8 cellular contexts compared by ENCODE assay signal in the genomic region with DNA sequence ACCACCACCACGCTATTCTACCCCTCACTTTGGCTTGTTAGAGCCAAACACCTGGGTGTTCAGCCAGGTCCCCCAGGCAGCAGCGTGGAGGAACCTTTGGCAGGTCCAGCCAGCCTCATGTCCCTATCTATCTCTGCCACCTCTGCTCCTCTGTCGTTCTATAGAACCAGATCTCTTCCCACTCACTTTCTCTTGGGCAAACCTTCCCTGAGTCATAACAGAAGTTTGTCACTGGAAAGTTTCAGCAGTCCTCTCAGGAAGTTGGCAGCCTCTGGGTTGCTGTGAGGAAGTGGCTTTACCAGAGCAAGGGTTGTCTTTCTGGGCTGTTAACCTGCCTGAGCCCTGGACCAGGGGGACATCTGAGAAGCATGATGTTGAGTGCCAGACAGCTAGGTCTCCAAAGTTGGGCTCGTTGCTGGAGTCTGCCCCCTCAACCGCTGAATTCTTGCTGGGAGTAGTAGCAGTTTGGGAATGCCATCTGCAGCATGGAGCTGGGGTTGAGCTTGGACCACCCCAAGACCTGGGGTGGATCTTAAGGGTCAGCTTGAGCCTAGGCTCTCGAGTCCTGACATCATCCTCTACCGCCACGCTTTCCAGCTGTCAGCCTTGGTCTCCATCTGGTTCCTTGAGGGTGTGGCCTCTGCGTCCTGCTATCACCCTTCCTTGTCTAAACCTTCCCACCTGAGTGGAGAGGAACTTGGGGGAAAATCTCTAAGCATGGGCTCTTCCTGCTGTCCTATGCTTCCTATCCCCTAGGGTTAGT. TPM values are rescaled to one million over a fixed set of nuclear protein-coding genes. Genes with fewer than 3 reads are reported as not detected.
DNase-seq lines count a peak whose midpoint lies in the region; ATAC-seq and TF ChIP-seq lines count a peak whose summit lies in the region.

No MANE protein-coding gene starts in this region.

- no peaks in the 10 kb centered on the region for H3K27me3 Mint-ChIP-seq in CD8-positive, alpha-beta memory T cell
- H3K27me3 Mint-ChIP-seq in WTC11 (ENCODE audit: low read depth) (no peaks in the 10 kb centered on the region), nephron progenitor cell (ENCODE audit: low read depth, poor library complexity) (peaks cover 5% of the 10 kb centered on the region)

- peak overlapping the region; percentile 82 to 97 (median 93) for H3K4me3 Mint-ChIP-seq in CD8-positive, alpha-beta memory T cell
- H3K4me3 Mint-ChIP-seq in WTC11 (peak overlapping the region; percentile 85), nephron progenitor cell (peak overlapping the region; percentile 85)

- H3K4me1 Mint-ChIP-seq in CD8-positive, alpha-beta memory T cell: peaks cover 75 to 82% (median 80%) of the 10 kb centered on the region in 3 donors
- H3K4me1 Mint-ChIP-seq in WTC11 (peaks cover 41% of the 10 kb centered on the region), nephron progenitor cell (peaks cover 76% of the 10 kb centered on the region)

- H3K27ac ChIP-seq in CD8-positive, alpha-beta memory T cell (ENCODE audit: low read depth, low read length): peak overlapping the region; percentile 86
- peak overlapping the region; percentile 99 for H3K27ac ChIP-seq in esophagus (ENCODE audit: low read depth in 2 of 2, low read length in 1 of 2)

- POLR2A ChIA-PET in CD8-positive, alpha-beta memory T cell (lab: Charles Lee): interaction anchor here (0.7 to 8.3 kb wide), 5 partner anchors 10 to 99 kb away, joined by 3 to 104 read pairs (median 5); partner anchors contain the start of gene CD52
- POLR2A ChIA-PET in WTC11 (lab: Charles Lee): interaction anchor here (0.8 to 1.3 kb wide), 3 partner anchors 12 to 184 kb away, joined by 3 to 6 read pairs (median 6); partner anchors contain the start of gene CATSPER4
- POLR2A ChIA-PET in HEK293T (lab: Yijun Ruan, JAX): interaction anchor here (1.0 to 1.1 kb wide), 2 partner anchors 12 to 131 kb away, joined by 3 read pairs; no protein-coding TSS in a partner anchor

- DNase-seq in CD8-positive, alpha-beta memory T cell: no peak
- no peak for DNase-seq in Jurkat, Clone E6-1 (ENCODE audit: low read depth, low spot score)
- no peak for DNase-seq in WTC11 (ENCODE audit: low spot score)
- peak; percentile 6 for DNase-seq in nephron progenitor cell
- DNase-seq in mesenteric fat pad (ENCODE audit: low spot score): no peak
- DNase-seq in HEK293T (ENCODE audit: extremely low spot score): no peak

- peaks cover 13% of the 10 kb centered on the region for H3K36me3 ChIP-seq in CD8-positive, alpha-beta memory T cell (ENCODE audit: insufficient read depth, low read length)
- peaks cover 0 to 17% of the 10 kb centered on the region in 2 donors for H3K36me3 ChIP-seq in esophagus (ENCODE audit: control insufficient read depth in 2 of 2, insufficient read depth in 2 of 2, low read length in 1 of 2)

- H3K9me3 ChIP-seq in CD8-positive, alpha-beta memory T cell (ENCODE audit: low read length): no peaks in the 10 kb centered on the region
- no peaks in the 10 kb centered on the region for H3K9me3 ChIP-seq in esophagus (ENCODE audit: control insufficient read depth in 2 of 2, insufficient read depth in 1 of 2, low read depth in 1 of 2, low read length in 1 of 2)

- ATAC-seq in WTC11 (peak; percentile 5), HG03432 (IDR thresholded peaks at IDR 0.05; ENCODE audit: unreplicated experiment) (no peak)

- 21 to 27% methylated on average over 9 of the region's 9 CpGs for WGBS in esophagus, 2 donors

- peak overlapping the region; percentile 85 for H3K4me3 ChIP-seq in CD8-positive, alpha-beta memory T cell (ENCODE audit: low read length)
- H3K4me3 ChIP-seq in Jurkat, Clone E6-1 (ENCODE audit: low read length): peak overlapping the region; percentile 76
- peak overlapping the region; percentile 88 to 90 for H3K4me3 ChIP-seq in esophagus (ENCODE audit: low read depth in 1 of 2, low read length in 2 of 2)

- peak overlapping the region; percentile 80 to 99 (median 96) for H3K27ac Mint-ChIP-seq in CD8-positive, alpha-beta memory T cell
- H3K27ac Mint-ChIP-seq in WTC11: peak overlapping the region; percentile 78
- peak overlapping the region; percentile 89 for H3K27ac Mint-ChIP-seq in nephron progenitor cell

- peaks cover 8 to 49% (median 20%) of the 10 kb centered on the region in 3 donors for H3K36me3 Mint-ChIP-seq in CD8-positive, alpha-beta memory T cell
- H3K36me3 Mint-ChIP-seq in WTC11 (peaks cover 45% of the 10 kb centered on the region), nephron progenitor cell (ENCODE audit: low read depth) (peaks cover 42% of the 10 kb centered on the region)

- TF ChIP-seq CTCF in WTC11 (IDR thresholded peaks at IDR 0.05) (no peak), nephron progenitor cell (IDR thresholded peaks at IDR 0.05) (no peak)

- peaks cover 79% of the 10 kb centered on the region for H3K4me1 ChIP-seq in CD8-positive, alpha-beta memory T cell (ENCODE audit: insufficient read depth, low read length)
- H3K4me1 ChIP-seq in esophagus (ENCODE audit: control insufficient read depth in 2 of 2, insufficient read depth in 2 of 2, low read length in 1 of 2): peaks cover 0 to 47% of the 10 kb centered on the region in 2 donors

- H3K27me3 ChIP-seq in CD8-positive, alpha-beta memory T cell (ENCODE audit: insufficient read depth, low read length, poor library complexity, severe bottlenecking): no peaks in the 10 kb centered on the region
- no peaks in the 10 kb centered on the region for H3K27me3 ChIP-seq in esophagus (ENCODE audit: control insufficient read depth in 1 of 2, insufficient read depth in 2 of 2, low read length in 2 of 2)

- H3K9me3 Mint-ChIP-seq in CD8-positive, alpha-beta memory T cell: no peaks in the 10 kb centered on the region
- no peaks in the 10 kb centered on the region for H3K9me3 Mint-ChIP-seq in WTC11
- H3K9me3 Mint-ChIP-seq in nephron progenitor cell: no peaks in the 10 kb centered on the region

- CTCF ChIA-PET in CD8-positive, alpha-beta memory T cell (lab: Charles Lee): interaction anchor here (0.6 to 21.9 kb wide), 11 partner anchors 8 to 118 kb away, joined by 3 to 840 read pairs (median 4); partner anchors contain the start of genes CD52, CEP85 and UBXN11
- CTCF ChIA-PET in WTC11 (lab: Charles Lee): interaction anchor here (0.6 to 11.1 kb wide), 31 partner anchors 8 to 253 kb away, joined by 3 to 306 read pairs (median 4); partner anchors contain the start of genes CATSPER4, CD52, CEP85 and CNKSR1
- CTCF ChIA-PET in HEK293T (lab: Yijun Ruan, JAX): interaction anchor here (1.0 to 1.7 kb wide), 6 partner anchors 9 to 138 kb away, joined by 3 to 8 read pairs (median 4); partner anchors contain the start of gene CD52

TF ChIP-seq in WTC11, 78 proteins besides CTCF, POLR2A, EP300 and RAD21 (continues in another document):
- TF ChIP-seq E2F5 (CRISPR knock-in tag; IDR thresholded peaks at IDR 0.05): no peak
- TF ChIP-seq NFATC4 (CRISPR knock-in tag; IDR thresholded peaks at IDR 0.05): no peak
- TF ChIP-seq, protein P1, sequence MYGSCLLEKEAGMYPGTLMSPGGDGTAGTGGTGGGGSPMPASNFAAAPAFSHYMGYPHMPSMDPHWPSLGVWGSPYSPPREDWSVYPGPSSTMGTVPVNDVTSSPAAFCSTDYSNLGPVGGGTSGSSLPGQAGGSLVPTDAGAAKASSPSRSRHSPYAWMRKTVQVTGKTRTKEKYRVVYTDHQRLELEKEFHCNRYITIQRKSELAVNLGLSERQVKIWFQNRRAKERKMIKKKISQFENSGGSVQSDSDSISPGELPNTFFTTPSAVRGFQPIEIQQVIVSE (CRISPR knock-in tag; IDR thresholded peaks at IDR 0.05; ENCODE audit: borderline replicate concordance): no peak

TF ChIP-seq in HEK293T, 16 proteins besides CTCF, POLR2A, EP300 and RAD21 (continues in another document):
- TF ChIP-seq FOXA1 (IDR thresholded peaks at IDR 0.05) (no peak), NFRKB (IDR thresholded peaks at IDR 0.05) (no peak), ZNF384 (IDR thresholded peaks at IDR 0.05) (no peak), CTBP1 (IDR thresholded peaks at IDR 0.05; ENCODE audit: borderline replicate concordance) (no peak), L3MBTL2 (conservative IDR thresholded peaks at IDR 0.05) (no peak), ARNT (IDR thresholded peaks at IDR 0.05) (no peak), TARDBP (IDR thresholded peaks at IDR 0.05) (no peak), SP1 (IDR thresholded peaks at IDR 0.05) (no peak), LEF1 (IDR thresholded peaks at IDR 0.05; ENCODE audit: borderline replicate concordance) (no peak), FOXK2 (IDR thresholded peaks at IDR 0.05) (no peak), BHLHE40 (IDR thresholded peaks at IDR 0.05; ENCODE audit: borderline replicate concordance) (no peak), HDGF (IDR thresholded peaks at IDR 0.05; ENCODE audit: borderline replicate concordance) (no peak)
- TF ChIP-seq, protein P2, sequence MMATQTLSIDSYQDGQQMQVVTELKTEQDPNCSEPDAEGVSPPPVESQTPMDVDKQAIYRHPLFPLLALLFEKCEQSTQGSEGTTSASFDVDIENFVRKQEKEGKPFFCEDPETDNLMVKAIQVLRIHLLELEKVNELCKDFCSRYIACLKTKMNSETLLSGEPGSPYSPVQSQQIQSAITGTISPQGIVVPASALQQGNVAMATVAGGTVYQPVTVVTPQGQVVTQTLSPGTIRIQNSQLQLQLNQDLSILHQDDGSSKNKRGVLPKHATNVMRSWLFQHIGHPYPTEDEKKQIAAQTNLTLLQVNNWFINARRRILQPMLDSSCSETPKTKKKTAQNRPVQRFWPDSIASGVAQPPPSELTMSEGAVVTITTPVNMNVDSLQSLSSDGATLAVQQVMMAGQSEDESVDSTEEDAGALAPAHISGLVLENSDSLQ (IDR thresholded peaks at IDR 0.05): no peak

RNA-seq across cellular contexts. Expression of gene SH3BGRL3, which starts 0.9 kb away (rescaled TPM):
- total RNA-seq in CD8-positive, alpha-beta memory T cell: 100 to 1,000 TPM; 447 to 472 TPM
- 1,786 TPM for polyA plus RNA-seq in CD8-positive, alpha-beta memory T cell
- polyA plus RNA-seq in Jurkat, Clone E6-1 (2012; ENCODE audit: insufficient read depth, insufficient read length): 237 TPM
- total RNA-seq in WTC11 (2021) (70.8 to 92.9 TPM (median 92.3 TPM) in 3 replicates), mesenteric fat pad (229 TPM)
- polyA plus RNA-seq in esophagus: 100 to 1,000 TPM; 170 to 299 TPM

RNA-seq across cellular contexts. Expression of gene UBXN11, which starts 27.4 kb away (rescaled TPM):
- 10 to 100 TPM; 35.2 to 35.8 TPM for total RNA-seq in CD8-positive, alpha-beta memory T cell
- polyA plus RNA-seq in CD8-positive, alpha-beta memory T cell: 14.3 TPM
- 23.2 TPM for polyA plus RNA-seq in Jurkat, Clone E6-1 (2012; ENCODE audit: insufficient read depth, insufficient read length)
- total RNA-seq in WTC11 (2021): 12.4 to 14.1 TPM (median 14.1 TPM) in 3 replicates
- 10 to 100 TPM; 10.1 to 16.0 TPM for polyA plus RNA-seq in esophagus
- 22.2 TPM for total RNA-seq in mesenteric fat pad

RNA-seq across cellular contexts. Expression of gene CD52, which starts 38.7 kb away (rescaled TPM):
- 100 to 1,000 TPM; 355 to 388 TPM for total RNA-seq in CD8-positive, alpha-beta memory T cell
- 7,622 TPM for polyA plus RNA-seq in CD8-positive, alpha-beta memory T cell
- 38.8 TPM for polyA plus RNA-seq in Jurkat, Clone E6-1 (2012; ENCODE audit: insufficient read depth, insufficient read length)
- total RNA-seq in WTC11 (2021): 2.8 to 3.7 TPM (median 3.4 TPM) in 3 replicates
- polyA plus RNA-seq in esophagus: 10 to 100 TPM; 17.0 to 20.6 TPM
- 27.1 TPM for total RNA-seq in mesenteric fat pad

RNA-seq across cellular contexts. Expression of gene CEP85, which starts 45.0 kb away (rescaled TPM):
- total RNA-seq in CD8-positive, alpha-beta memory T cell: 10 to 100 TPM; 28.8 to 29.7 TPM
- 7.7 TPM for polyA plus RNA-seq in CD8-positive, alpha-beta memory T cell
- polyA plus RNA-seq in Jurkat, Clone E6-1 (2012; ENCODE audit: insufficient read depth, insufficient read length): 70.5 TPM
- total RNA-seq in WTC11 (2021) (32.0 to 40.8 TPM (median 35.3 TPM) in 3 replicates), mesenteric fat pad (3.5 TPM)
- 1 to 10 TPM; 5.3 to 5.9 TPM for polyA plus RNA-seq in esophagus

Comparison
In these comparisons a context has a peak if more than half of its experiments do, and no peak if none do; other contexts are left out.
1. RNA of gene CD52, which starts 38.7 kb away (total RNA-seq): 355 to 388 TPM in CD8-positive, alpha-beta memory T cell; 27.1 TPM in mesenteric fat pad (single experiment) and 2.8 to 3.7 TPM in WTC11; every median in the first group is over 10 times any median in the second.
2. Peak in every context shown above with its lines, with median percentiles within 50 percentile points of each other: H3K4me3 ChIP-seq, H3K27ac Mint-ChIP-seq and H3K4me3 Mint-ChIP-seq.